ENCODE assay signal across 27 cellular contexts in genomic region chr16:78170360-78170928, GRCh38.
"Had no signal": no experiment of that assay in that cellular context is flagged by ENCODE, and none has a peak within 500 bp of the region (broad histone marks: within the 10 kb centered on the region; RNA-seq: fewer than 3 reads in every experiment).

No MANE protein-coding gene starts in this region.

- H3K27ac Mint-ChIP-seq: dendritic cell treated with granulocyte-macrophage colony-stimulating factor and Interleukin-4, amounts not matched to agents 40 ng/mL and 50 ng/mL, for 4 days; endodermal cell; immature natural killer cell; memory B cell; mesothelial cell of epicardium; naive B cell; nephron; neural progenitor cell; progenitor cell of endocrine pancreas; stimulated activated naive B cell treated with anti-CD40 and anti-IgM and Interleukin-4, amounts not matched to agents 10 μg/mL and 1 μg/mL and 100 μg/mL, for 72 hours; stimulated activated naive CD8-positive, alpha-beta T cell treated with anti-CD3 and anti-CD28 coated beads, Interleukin-15, Interleukin-2, amounts not matched to agents 100 ng/mL and 50 ng/mL, for 24 hours had no signal

- H3K4me2 ChIP-seq: neural progenitor cell had no signal

- H3K9me3 Mint-ChIP-seq: endodermal cell, immature natural killer cell, memory B cell, nephron, neural progenitor cell had no signal

- ATAC-seq: esophagus mucosa; left ventricle myocardium superior; lower lobe of right lung; mucosa of descending colon; right lobe of liver; stimulated activated naive B cell treated with anti-CD40 and anti-IgM and Interleukin-4, amounts not matched to agents 10 μg/mL and 1 μg/mL and 100 μg/mL, for 72 hours had no signal

- H3K4me1 Mint-ChIP-seq: immature natural killer cell; memory B cell; naive B cell; stimulated activated naive B cell treated with anti-CD40 and anti-IgM and Interleukin-4, amounts not matched to agents 10 μg/mL and 1 μg/mL and 100 μg/mL, for 72 hours had no signal

- H3K9me3 ChIP-seq: colonic mucosa, lower lobe of right lung, mucosa of descending colon, right lobe of liver, thoracic aorta, upper lobe of left lung had no signal

- H3K27me3 Mint-ChIP-seq: dendritic cell treated with granulocyte-macrophage colony-stimulating factor and Interleukin-4, amounts not matched to agents 40 ng/mL and 50 ng/mL, for 4 days; memory B cell; naive B cell; progenitor cell of endocrine pancreas; stimulated activated naive B cell treated with anti-CD40 and anti-IgM and Interleukin-4, amounts not matched to agents 10 μg/mL and 1 μg/mL and 100 μg/mL, for 72 hours; stimulated activated naive CD8-positive, alpha-beta T cell treated with anti-CD3 and anti-CD28 coated beads, Interleukin-15, Interleukin-2, amounts not matched to agents 100 ng/mL and 50 ng/mL, for 24 hours had no signal

- H3K4me3 ChIP-seq: colonic mucosa, lower lobe of right lung, mucosa of descending colon, neural progenitor cell, right lobe of liver, thoracic aorta, tibial nerve, upper lobe of left lung had no signal

- H3K4me3 Mint-ChIP-seq: dendritic cell treated with granulocyte-macrophage colony-stimulating factor and Interleukin-4, amounts not matched to agents 40 ng/mL and 50 ng/mL, for 4 days; endodermal cell; immature natural killer cell; memory B cell; mesothelial cell of epicardium; naive B cell; nephron; neural progenitor cell; stimulated activated naive B cell treated with anti-CD40 and anti-IgM and Interleukin-4, amounts not matched to agents 10 μg/mL and 1 μg/mL and 100 μg/mL, for 72 hours; stimulated activated naive CD8-positive, alpha-beta T cell treated with anti-CD3 and anti-CD28 coated beads, Interleukin-15, Interleukin-2, amounts not matched to agents 100 ng/mL and 50 ng/mL, for 24 hours had no signal

- H2AFZ ChIP-seq: neural progenitor cell, parathyroid adenoma had no signal

- DNase-seq: colonic mucosa; effector CD8-positive, alpha-beta T cell; endodermal cell; hypothalamus; immature natural killer cell; left ventricle myocardium superior; lower lobe of right lung; mucosa of descending colon; naive B cell; right lobe of liver; small intestine; stimulated activated CD4-positive, alpha-beta T cell treated with anti-CD3 and anti-CD28 coated beads, Interleukin-15, amount 100 ng/mL, for 24 hours; stimulated activated CD4-positive, alpha-beta T cell treated with anti-CD3 and anti-CD28 coated beads, Interleukin-2, amount 100 ng/mL, for 48 hours; stimulated activated naive B cell treated with anti-CD40 and anti-IgM and Interleukin-4, amounts not matched to agents 10 μg/mL and 1 μg/mL and 100 μg/mL, for 72 hours; upper lobe of left lung had no signal

- H3K4me1 ChIP-seq: colonic mucosa, lower lobe of right lung, neural progenitor cell, parathyroid adenoma, right lobe of liver, tibial nerve, upper lobe of left lung had no signal

- H3K27ac ChIP-seq: colonic mucosa, epithelial cell of prostate, lower lobe of right lung, neural progenitor cell, parathyroid adenoma, right lobe of liver, thoracic aorta, tibial nerve, upper lobe of left lung had no signal

- H3K27me3 ChIP-seq: colonic mucosa, neural progenitor cell, right lobe of liver, tibial nerve, upper lobe of left lung had no signal

- H3K36me3 ChIP-seq: colonic mucosa, lower lobe of right lung, neural progenitor cell, right lobe of liver, thoracic aorta had no signal

- H3K9ac ChIP-seq: neural progenitor cell, parathyroid adenoma had no signal
